Comparison of ENCODE assay signal across 14 cellular contexts in genomic region chr10:69064762-69065328, GRCh38. TPM values are rescaled to one million over a fixed set of nuclear protein-coding genes. Genes with fewer than 3 reads are reported as not detected.
A peak's percentile ranks its signal among the peaks of the same experiment; 100 is the strongest.
DNase-seq lines count a peak whose midpoint lies in the region; ATAC-seq and TF ChIP-seq lines count a peak whose summit lies in the region.
"Had no signal": no experiment of that assay in that cellular context is flagged by ENCODE, and none has a peak within 500 bp of the region (broad histone marks: within the 10 kb centered on the region; RNA-seq: fewer than 3 reads in every experiment).

No MANE protein-coding gene starts in this region.

- H3K27ac ChIP-seq in heart right ventricle (peak overlapping the region in 8 of 10 donors; percentile 13 to 89 (median 62)), adrenal gland (peak overlapping the region in 3 of 5 donors; percentile 36 to 76 (median 58)), lower lobe of right lung (peak overlapping the region; percentile 68), tibial nerve (peak overlapping the region in 3 of 4 donors; percentile 4 to 74 (median 56))
- H3K27ac ChIP-seq: ovary had no signal

- H3K4me3 ChIP-seq in heart right ventricle = no peak overlapping the region
- no peak overlapping the region for H3K4me3 ChIP-seq in adrenal gland
- H3K4me3 ChIP-seq in lower lobe of right lung = no peak overlapping the region
- H3K4me3 ChIP-seq in tibial nerve = no peak overlapping the region
- H3K4me3 ChIP-seq: ovary had no signal

- H3K9me3 ChIP-seq in heart right ventricle = no peaks in the 10 kb centered on the region
- H3K9me3 ChIP-seq in adrenal gland (replicated peaks in 1 of 3) = no peaks in the 10 kb centered on the region
- no peaks in the 10 kb centered on the region for H3K9me3 ChIP-seq in lower lobe of right lung
- H3K9me3 ChIP-seq in tibial nerve = no peaks in the 10 kb centered on the region
- H3K9me3 ChIP-seq: ovary had no signal

- intact Hi-C loops in heart right ventricle (cut with DNase I) (no loop called here), left cardiac atrium (cut with DNase I) (no loop called here), adrenal gland (cut with DNase I) (no loop called here), lower lobe of right lung (cut with DNase I) (no loop called here)

- TF ChIP-seq POLR2A in adrenal gland (IDR thresholded peaks at IDR 0.05) = no peak
- no peak for TF ChIP-seq POLR2A in tibial nerve (IDR thresholded peaks at IDR 0.05)
- no peak for TF ChIP-seq POLR2A in GM18505 (IDR thresholded peaks at IDR 0.05; ENCODE audit: borderline replicate concordance, extremely low read depth, insufficient read depth, insufficient read length)

- DNase-seq in heart right ventricle = no peak
- DNase-seq in left cardiac atrium = no peak
- no peak for DNase-seq in adrenal gland
- DNase-seq in lower lobe of right lung = no peak
- DNase-seq in tibial nerve (ENCODE audit: low spot score in 2 of 2) = no peak
- DNase-seq in cortex of kidney (lab: John Stamatoyannopoulos, UW) = no peak
- no peak for DNase-seq in NCI-H345 treated with DMSO at 0.1 percent for 48 hours (lab: John Stamatoyannopoulos, UW; ENCODE audit: unreplicated experiment)
- DNase-seq: activated CD4-positive, alpha-beta T cell treated with anti-CD3 and anti-CD28 coated beads, Interleukin-2, amount 50 U/mL, for 4 hours; central memory CD4-positive, alpha-beta T cell; DMS53; erythroblast; NCI-H526 treated with DMSO at 0.1 percent for 48 hours; ovary had no signal

- no peak for ATAC-seq in heart right ventricle
- no peak for ATAC-seq in left cardiac atrium
- no peak for ATAC-seq in lower lobe of right lung
- no peak for ATAC-seq in GM18505 (IDR thresholded peaks at IDR 0.05; ENCODE audit: unreplicated experiment)

- H3K27me3 ChIP-seq in heart right ventricle = no peaks in the 10 kb centered on the region
- H3K27me3 ChIP-seq in adrenal gland = no peaks in the 10 kb centered on the region
- H3K27me3 ChIP-seq in lower lobe of right lung (ENCODE audit: low read depth) = no peaks in the 10 kb centered on the region
- H3K27me3 ChIP-seq in tibial nerve = no peaks in the 10 kb centered on the region
- H3K27me3 ChIP-seq: ovary had no signal

- 85 to 89% methylated on average over 6 of the region's 6 CpGs for WGBS in heart right ventricle, 2 donors
- WGBS in adrenal gland, 4 donors = 71 to 80% (median 75%) methylated on average over 6 of the region's 6 CpGs
- whole genome bisulfite sequencing in tibial nerve, 2 donors = 78 to 81% methylated on average over 6 of the region's 6 CpGs

- TF ChIP-seq CTCF in heart right ventricle (IDR thresholded peaks at IDR 0.05) = no peak
- TF ChIP-seq CTCF in adrenal gland (IDR thresholded peaks at IDR 0.05) = no peak
- TF ChIP-seq CTCF in lower lobe of right lung (IDR thresholded peaks at IDR 0.05) = no peak
- no peak for TF ChIP-seq CTCF in tibial nerve (IDR thresholded peaks at IDR 0.05)

- peaks cover 5 to 81% (median 33%) of the 10 kb centered on the region in 9 donors for H3K4me1 ChIP-seq in heart right ventricle
- H3K4me1 ChIP-seq in adrenal gland (replicated peaks in 1 of 2) = peaks cover 8 to 30% of the 10 kb centered on the region in 2 donors
- H3K4me1 ChIP-seq in lower lobe of right lung = peaks cover 52% of the 10 kb centered on the region
- peaks cover 0 to 34% (median 14%) of the 10 kb centered on the region in 4 donors for H3K4me1 ChIP-seq in tibial nerve

- H3K36me3 ChIP-seq in heart right ventricle = no peaks in the 10 kb centered on the region
- no peaks in the 10 kb centered on the region for H3K36me3 ChIP-seq in adrenal gland (replicated peaks in 1 of 2)
- no peaks in the 10 kb centered on the region for H3K36me3 ChIP-seq in lower lobe of right lung
- no peaks in the 10 kb centered on the region for H3K36me3 ChIP-seq in tibial nerve
- H3K36me3 ChIP-seq: ovary had no signal

- TF ChIP-seq EP300 in tibial nerve (IDR thresholded peaks at IDR 0.05) = no peak

RNA-seq across cellular contexts. Expression of gene SRGN, which starts 23.1 kb away (rescaled TPM):
- total RNA-seq in heart right ventricle = 100 to 1,000 TPM in 1 of 10 donors, 10 to 100 TPM in 9; 30.0 to 156 (median 51.8) TPM
- 10 to 100 TPM; 23.1 to 99.2 TPM for polyA plus RNA-seq in heart right ventricle
- 100 to 1,000 TPM in 1 of 2 donors, 10 to 100 TPM in 1; 89.7 to 121 TPM for total RNA-seq in left cardiac atrium
- total RNA-seq in adrenal gland = 100 to 1,000 TPM in 5 of 8 donors, 10 to 100 TPM in 3; 43.4 to 156 (median 113) TPM
- 100 to 1,000 TPM in 1 of 3 donors, 10 to 100 TPM in 2; 31.6 to 125 (median 38.5) TPM for polyA plus RNA-seq in adrenal gland
- 232 TPM for total RNA-seq in lower lobe of right lung
- total RNA-seq in tibial nerve = 100 to 1,000 TPM in 3 of 4 donors, 10 to 100 TPM in 1; 90.0 to 313 (median 105) TPM

RNA-seq across cellular contexts. Expression of gene VPS26A, which starts 59.1 kb away (rescaled TPM):
- 10 to 100 TPM; 30.0 to 43.8 (median 35.2) TPM for total RNA-seq in heart right ventricle
- 10 to 100 TPM; 15.9 to 20.0 TPM for polyA plus RNA-seq in heart right ventricle
- total RNA-seq in left cardiac atrium = 10 to 100 TPM; 33.2 to 35.7 TPM
- total RNA-seq in adrenal gland = 10 to 100 TPM; 16.5 to 59.4 (median 39.1) TPM
- 10 to 100 TPM; 15.6 to 65.2 (median 20.4) TPM for polyA plus RNA-seq in adrenal gland
- 51.2 TPM for total RNA-seq in lower lobe of right lung
- 10 to 100 TPM; 36.8 to 51.1 (median 39.0) TPM for total RNA-seq in tibial nerve
